Comparison of ENCODE assay signal across 2 cellular contexts in genomic region chr11:75821202-75821601, GRCh38.
TF ChIP-seq lines count a peak whose summit lies in the region.

No MANE protein-coding gene starts in this region.

TF ChIP-seq in HepG2, 621 proteins besides CTCF, POLR2A, EP300 and RAD21 (continued from another document):
- TF ChIP-seq U2AF2 (IDR thresholded peaks at IDR 0.05; ENCODE audit: low read depth, low read length) = no peak

TF ChIP-seq in WTC11, 78 proteins besides CTCF, POLR2A, EP300 and RAD21:
- TF ChIP-seq FOXP4 (CRISPR knock-in tag; IDR thresholded peaks at IDR 0.05) (no peak), ZNF121 (CRISPR knock-in tag; IDR thresholded peaks at IDR 0.05) (peak; percentile 73; the same call in 1 of the 2 replicates)
